In the genomic region with DNA sequence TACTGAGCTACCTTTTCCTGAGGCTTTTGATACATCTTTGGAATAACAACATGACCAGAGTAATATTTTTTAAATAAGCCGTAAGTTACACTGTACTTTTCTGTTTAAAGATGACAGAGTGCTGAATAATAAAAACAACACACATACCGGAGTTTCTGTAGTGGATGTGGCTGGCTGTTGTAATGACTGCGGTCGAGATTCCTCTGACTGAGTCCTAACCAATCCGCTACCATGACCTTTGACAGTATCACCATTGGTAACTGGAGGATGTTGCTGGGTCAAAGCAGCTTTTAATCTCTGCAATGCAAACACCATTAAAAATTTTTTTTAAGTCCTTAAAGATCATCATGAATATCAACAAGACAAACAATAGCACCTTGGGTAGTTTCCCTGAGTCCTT, we compare ENCODE assay signal across 17 cellular contexts.
DNase-seq lines count a peak whose midpoint lies in the region; ATAC-seq and TF ChIP-seq lines count a peak whose summit lies in the region.
"Had no signal": no experiment of that assay in that cellular context is flagged by ENCODE, and none has a peak within 500 bp of the region (broad histone marks: within the 10 kb centered on the region; RNA-seq: fewer than 3 reads in every experiment).

No MANE protein-coding gene starts in this region.

- in situ Hi-C loops in GM23248 (cut with MboI) (no loop called here), Panc1 (cut with HindIII; ENCODE audit: low pct_unique_long_range_greater_than_20kb, low sequenced_read_pairs) (no loop called here)

- H3K27ac ChIP-seq in GM23248, result no peak overlapping the region
- H3K27ac ChIP-seq in Panc1 (ENCODE audit: low read length), result no peak overlapping the region
- H3K27ac ChIP-seq: colonic mucosa, esophagus squamous epithelium, Peyer's patch, sigmoid colon had no signal

- H3K9me2 ChIP-seq in GM23248 (ENCODE audit: insufficient read depth), result no peaks in the 10 kb centered on the region

- peaks cover 37% of the 10 kb centered on the region for H3K36me3 ChIP-seq in GM23248 (ENCODE audit: low read depth)
- peaks cover 41% of the 10 kb centered on the region for H3K36me3 ChIP-seq in Panc1 (ENCODE audit: control insufficient read depth, insufficient read depth, low read length)
- H3K36me3 ChIP-seq: colonic mucosa had no signal

- no peak for TF ChIP-seq POLR2A in lower leg skin (IDR thresholded peaks at IDR 0.05)

- intact Hi-C loops in Panc1 (cut with micrococcal nuclease; ENCODE audit: unreplicated experiment), result no loop called here
- intact Hi-C loops in lower leg skin (cut with DNase I; ENCODE audit: low total_unique reads), result no loop called here

- no peak for ATAC-seq in Panc1
- no peak for ATAC-seq in HG03097 (IDR thresholded peaks at IDR 0.05; ENCODE audit: low FRiP score, unreplicated experiment)

- TF ChIP-seq CTCF in Panc1 (IDR thresholded peaks at IDR 0.05) (no peak), lower leg skin (IDR thresholded peaks at IDR 0.05) (no peak)

- POLR2A ChIA-PET in Panc1 (lab: Charles Lee), result no interaction called here

- H3K9me3 ChIP-seq in GM23248 (ENCODE audit: low read depth), result no peaks in the 10 kb centered on the region
- H3K9me3 ChIP-seq in Panc1 (ENCODE audit: control insufficient read depth, insufficient read depth, low read depth, low read length), result no peaks in the 10 kb centered on the region
- H3K9me3 ChIP-seq: colonic mucosa, esophagus squamous epithelium, Peyer's patch, sigmoid colon had no signal

- no peak overlapping the region for H3K4me2 ChIP-seq in GM23248 (ENCODE audit: unreplicated experiment)

- CTCF ChIA-PET in Panc1 (lab: Charles Lee), result no interaction called here

- no peaks in the 10 kb centered on the region for H3F3A ChIP-seq in GM23248 (ENCODE audit: insufficient read depth)

- H3K4me3 ChIP-seq in GM23248 (no peak overlapping the region), Panc1 (ENCODE audit: low read depth in 2 of 2, low read length in 2 of 2) (no peak overlapping the region), skeletal muscle cell (ENCODE audit: low read depth, low read length) (no peak overlapping the region), lower leg skin (ENCODE audit: low read depth, poor library complexity, severe bottlenecking) (no peak overlapping the region)
- H3K4me3 ChIP-seq: colonic mucosa, esophagus squamous epithelium, Peyer's patch, sigmoid colon had no signal

- H4K20me1 ChIP-seq in GM23248 (ENCODE audit: insufficient read depth), result no peaks in the 10 kb centered on the region

- no peak overlapping the region for H3K9ac ChIP-seq in GM23248

- no peak overlapping the region for H2AFZ ChIP-seq in GM23248

- H3K4me1 ChIP-seq in GM23248 (ENCODE audit: insufficient read depth) (no peaks in the 10 kb centered on the region), Panc1 (ENCODE audit: control insufficient read depth, insufficient read depth, low read length) (no peaks in the 10 kb centered on the region)
- H3K4me1 ChIP-seq: colonic mucosa, Peyer's patch had no signal

- H3K27me3 ChIP-seq in GM23248 (replicated peaks; ENCODE audit: insufficient read depth) (no peaks in the 10 kb centered on the region), Panc1 (ENCODE audit: control insufficient read depth, insufficient read depth, low read length) (no peaks in the 10 kb centered on the region)
- H3K27me3 ChIP-seq: colonic mucosa, esophagus squamous epithelium, Peyer's patch, sigmoid colon had no signal

- BruUV-seq in Panc1 (replicated peaks; lab: Mats Ljungman, UMichigan), result no TSS peak

- DNase-seq in GM23248 (peak; percentile 13), Panc1 (ENCODE audit: low read depth, low spot score) (peak; percentile 54), fibroblast of gingiva (ENCODE audit: low read depth) (peak; percentile 88), skeletal muscle cell (ENCODE audit: low read depth) (peak; percentile 61), lower leg skin (ENCODE audit: low spot score in 2 of 2) (no peak), iPS-NIHi7 (ENCODE audit: extremely low spot score) (no peak), NCI-H1417 treated with DMSO at 0.1 percent for 48 hours (lab: John Stamatoyannopoulos, UW) (no peak)
- DNase-seq: CD8-positive, alpha-beta memory T cell; colonic mucosa; esophagus squamous epithelium; GDM1; NCI-H1436 treated with DMSO at 0.1 percent for 48 hours; NCI-H524 treated with DMSO at 0.1 percent for 48 hours; Peyer's patch; sigmoid colon; stimulated activated naive CD4-positive, alpha-beta T cell had no signal

- WGBS in GM23248 (ENCODE audit: low coverage in 1 of 2, low lambda C conversion rate in 2 of 2, missing lambda C conversion rate in 2 of 2), 2 experiments, result 84 to 85% methylated on average over 5 of the region's 5 CpGs
- 90 to 95% methylated on average over 5 of the region's 5 CpGs for WGBS in lower leg skin, 2 donors

- H3K79me2 ChIP-seq in GM23248 (ENCODE audit: insufficient read depth), result peaks cover 6% of the 10 kb centered on the region; the same call in 1 of the 2 replicates

Comparison
In these comparisons a context has a peak if more than half of its experiments do, and no peak if none do; other contexts are left out.
1. DNase-seq: peak in GM23248 (single experiment), Panc1 (single experiment), fibroblast of gingiva (single experiment) and skeletal muscle cell (single experiment); none in lower leg skin (0 of 2), iPS-NIHi7 (single experiment) and NCI-H1417 treated with DMSO at 0.1 percent for 48 hours (single experiment).